9 cellular contexts compared by ENCODE assay signal in the genomic region with DNA sequence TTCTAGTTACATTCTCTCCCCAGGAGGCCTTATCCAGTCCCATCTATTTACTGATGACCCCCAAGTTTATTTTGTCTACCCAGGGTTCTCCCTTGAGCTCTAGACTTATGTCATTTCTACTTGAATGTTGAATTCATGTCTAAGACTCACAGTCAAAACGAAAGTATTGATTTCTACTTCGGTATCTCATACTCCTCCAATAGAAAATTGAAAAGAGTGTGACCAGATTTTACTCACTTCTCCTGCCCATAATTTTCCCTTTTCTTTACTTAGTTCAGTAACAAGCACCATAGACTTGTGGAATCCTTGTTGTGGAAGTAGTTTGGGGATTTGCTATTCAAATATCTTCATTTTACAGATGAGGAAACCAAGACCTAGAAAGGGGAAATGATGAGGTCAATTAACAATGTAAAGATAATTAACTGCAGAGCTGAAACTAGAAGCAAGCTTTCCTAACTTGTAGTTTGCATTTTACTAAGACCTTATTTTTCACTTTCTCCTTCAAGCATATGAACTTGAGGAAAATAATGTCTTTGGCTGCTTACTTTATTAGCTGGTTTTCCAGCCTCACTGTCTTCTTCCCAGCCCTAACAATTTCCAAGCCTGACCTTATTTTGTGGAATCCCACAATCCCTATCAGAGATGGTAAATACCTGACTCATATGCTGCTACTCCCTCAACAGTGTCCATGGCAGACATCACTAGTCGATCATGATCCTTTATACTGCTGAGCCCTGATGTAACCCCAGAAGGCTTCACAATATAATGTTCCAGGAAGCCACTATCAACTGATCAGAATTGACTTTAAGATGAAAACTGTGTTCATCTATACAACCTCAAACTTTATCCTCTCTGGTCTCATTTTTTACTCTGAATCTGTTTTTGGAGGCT.
DNase-seq lines count a peak whose midpoint lies in the region; ATAC-seq lines count a peak whose summit lies in the region.
"Had no signal": no experiment of that assay in that cellular context is flagged by ENCODE, and none has a peak within 500 bp of the region (broad histone marks: within the 10 kb centered on the region; RNA-seq: fewer than 3 reads in every experiment).

No MANE protein-coding gene starts in this region.

- H3K27me3 Mint-ChIP-seq in activated CD4-positive, alpha-beta T cell treated with anti-CD3 and anti-CD28 coated beads for 36 hours, result peaks cover 7% of the 10 kb centered on the region
- H3K27me3 Mint-ChIP-seq in activated CD4-positive, alpha-beta T cell treated with anti-CD3 and anti-CD28 coated beads, Interleukin-2, amount 10 ng/mL, durations not matched to agents 24 days and 14 days, result peaks cover 3% of the 10 kb centered on the region
- no peaks in the 10 kb centered on the region for H3K27me3 Mint-ChIP-seq in stimulated activated naive B cell treated with anti-CD40 and anti-IgM and Interleukin-4, amounts not matched to agents 10 μg/mL and 1 μg/mL and 100 μg/mL, for 72 hours
- H3K27me3 Mint-ChIP-seq in activated CD4-positive, alpha-beta memory T cell treated with anti-CD3 and anti-CD28 coated beads for 36 hours, result peaks cover 5% of the 10 kb centered on the region

- CTCF ChIA-PET in activated CD4-positive, alpha-beta T cell treated with anti-CD3 and anti-CD28 coated beads for 36 hours (lab: Charles Lee), result interaction anchor here (0.6 kb wide), 1 partner anchor 116 kb away, joined by 3 read pairs; no protein-coding TSS in a partner anchor
- CTCF ChIA-PET in activated CD4-positive, alpha-beta memory T cell treated with anti-CD3 and anti-CD28 coated beads for 36 hours (lab: Charles Lee), result no interaction called here

- H3K27ac Mint-ChIP-seq in activated CD4-positive, alpha-beta T cell treated with anti-CD3 and anti-CD28 coated beads for 36 hours, result no peak overlapping the region
- H3K27ac Mint-ChIP-seq in activated CD4-positive, alpha-beta T cell treated with anti-CD3 and anti-CD28 coated beads, Interleukin-2, amount 10 ng/mL, durations not matched to agents 24 days and 14 days, result no peak overlapping the region
- no peak overlapping the region for H3K27ac Mint-ChIP-seq in stimulated activated naive B cell treated with anti-CD40 and anti-IgM and Interleukin-4, amounts not matched to agents 10 μg/mL and 1 μg/mL and 100 μg/mL, for 72 hours
- no peak overlapping the region for H3K27ac Mint-ChIP-seq in activated CD4-positive, alpha-beta memory T cell treated with anti-CD3 and anti-CD28 coated beads for 36 hours

- no peak for DNase-seq in activated CD4-positive, alpha-beta T cell treated with anti-CD3 and anti-CD28 coated beads for 36 hours
- no peak for DNase-seq in activated CD4-positive, alpha-beta T cell treated with anti-CD3 and anti-CD28 coated beads, Interleukin-2, amount 10 ng/mL, durations not matched to agents 24 days and 14 days
- DNase-seq in stimulated activated naive B cell treated with anti-CD40 and anti-IgM and Interleukin-4, amounts not matched to agents 10 μg/mL and 1 μg/mL and 100 μg/mL, for 72 hours, result no peak
- no peak for DNase-seq in activated CD4-positive, alpha-beta memory T cell treated with anti-CD3 and anti-CD28 coated beads for 36 hours
- no peak for DNase-seq in activated CD4-positive, CD25-positive, alpha-beta regulatory T cell treated with anti-CD3 and anti-CD28 coated beads, Interleukin-2, amount 50 U/mL, for 72 hours
- DNase-seq in H4 (ENCODE audit: low spot score), result no peak
- DNase-seq: SW 1271 had no signal

- ATAC-seq in activated CD4-positive, alpha-beta T cell treated with anti-CD3 and anti-CD28 coated beads for 36 hours, result peak; percentile 51
- ATAC-seq in HG02610 (IDR thresholded peaks at IDR 0.05; ENCODE audit: unreplicated experiment) (peak; percentile 83), HG03442 (IDR thresholded peaks at IDR 0.05; ENCODE audit: unreplicated experiment) (peak; percentile 92)
- ATAC-seq in stimulated activated naive B cell treated with anti-CD40 and anti-IgM and Interleukin-4, amounts not matched to agents 10 μg/mL and 1 μg/mL and 100 μg/mL, for 72 hours (replicated peaks), result peak; percentile 74 to 81

- intact Hi-C loops in activated CD4-positive, alpha-beta T cell treated with anti-CD3 and anti-CD28 coated beads for 36 hours (cut with DNase I, micrococcal nuclease), result loop anchor here in 1 of 2 experiments (10.0 kb wide), 1 partner anchor 61 kb away; no protein-coding TSS in a partner anchor
- intact Hi-C loops in activated CD4-positive, alpha-beta T cell treated with anti-CD3 and anti-CD28 coated beads, Interleukin-2, amount 10 ng/mL, durations not matched to agents 24 days and 14 days (cut with micrococcal nuclease), result no loop called here
- intact Hi-C loops in activated CD4-positive, alpha-beta memory T cell treated with anti-CD3 and anti-CD28 coated beads for 36 hours (cut with micrococcal nuclease), result no loop called here

- H3K36me3 Mint-ChIP-seq in activated CD4-positive, alpha-beta T cell treated with anti-CD3 and anti-CD28 coated beads for 36 hours (ENCODE audit: low read depth), result no peaks in the 10 kb centered on the region
- H3K36me3 Mint-ChIP-seq in activated CD4-positive, alpha-beta T cell treated with anti-CD3 and anti-CD28 coated beads, Interleukin-2, amount 10 ng/mL, durations not matched to agents 24 days and 14 days (ENCODE audit: low read depth), result no peaks in the 10 kb centered on the region
- H3K36me3 Mint-ChIP-seq in stimulated activated naive B cell treated with anti-CD40 and anti-IgM and Interleukin-4, amounts not matched to agents 10 μg/mL and 1 μg/mL and 100 μg/mL, for 72 hours, result peaks cover 0 to 2% of the 10 kb centered on the region in 2 donors
- H3K36me3 Mint-ChIP-seq in activated CD4-positive, alpha-beta memory T cell treated with anti-CD3 and anti-CD28 coated beads for 36 hours, result no peaks in the 10 kb centered on the region

- no peak overlapping the region for H3K4me3 Mint-ChIP-seq in activated CD4-positive, alpha-beta T cell treated with anti-CD3 and anti-CD28 coated beads for 36 hours
- no peak overlapping the region for H3K4me3 Mint-ChIP-seq in activated CD4-positive, alpha-beta T cell treated with anti-CD3 and anti-CD28 coated beads, Interleukin-2, amount 10 ng/mL, durations not matched to agents 24 days and 14 days
- no peak overlapping the region for H3K4me3 Mint-ChIP-seq in stimulated activated naive B cell treated with anti-CD40 and anti-IgM and Interleukin-4, amounts not matched to agents 10 μg/mL and 1 μg/mL and 100 μg/mL, for 72 hours
- H3K4me3 Mint-ChIP-seq in activated CD4-positive, alpha-beta memory T cell treated with anti-CD3 and anti-CD28 coated beads for 36 hours, result no peak overlapping the region

- H3K9me3 Mint-ChIP-seq in activated CD4-positive, alpha-beta T cell treated with anti-CD3 and anti-CD28 coated beads for 36 hours (ENCODE audit: low read depth), result no peaks in the 10 kb centered on the region
- H3K9me3 Mint-ChIP-seq in activated CD4-positive, alpha-beta T cell treated with anti-CD3 and anti-CD28 coated beads, Interleukin-2, amount 10 ng/mL, durations not matched to agents 24 days and 14 days, result peaks cover 5% of the 10 kb centered on the region
- peaks cover 5% of the 10 kb centered on the region in 2 donors for H3K9me3 Mint-ChIP-seq in stimulated activated naive B cell treated with anti-CD40 and anti-IgM and Interleukin-4, amounts not matched to agents 10 μg/mL and 1 μg/mL and 100 μg/mL, for 72 hours
- H3K9me3 Mint-ChIP-seq in activated CD4-positive, alpha-beta memory T cell treated with anti-CD3 and anti-CD28 coated beads for 36 hours, result peaks cover 2% of the 10 kb centered on the region

- POLR2A ChIA-PET in activated CD4-positive, alpha-beta T cell treated with anti-CD3 and anti-CD28 coated beads for 36 hours (lab: Charles Lee), result no interaction called here
- POLR2A ChIA-PET in activated CD4-positive, alpha-beta memory T cell treated with anti-CD3 and anti-CD28 coated beads for 36 hours (lab: Charles Lee), result no interaction called here

- peaks cover 9% of the 10 kb centered on the region for H3K4me1 Mint-ChIP-seq in activated CD4-positive, alpha-beta T cell treated with anti-CD3 and anti-CD28 coated beads for 36 hours
- no peaks in the 10 kb centered on the region for H3K4me1 Mint-ChIP-seq in activated CD4-positive, alpha-beta T cell treated with anti-CD3 and anti-CD28 coated beads, Interleukin-2, amount 10 ng/mL, durations not matched to agents 24 days and 14 days
- peaks cover 9 to 13% of the 10 kb centered on the region in 2 donors for H3K4me1 Mint-ChIP-seq in stimulated activated naive B cell treated with anti-CD40 and anti-IgM and Interleukin-4, amounts not matched to agents 10 μg/mL and 1 μg/mL and 100 μg/mL, for 72 hours
- H3K4me1 Mint-ChIP-seq in activated CD4-positive, alpha-beta memory T cell treated with anti-CD3 and anti-CD28 coated beads for 36 hours (ENCODE audit: low read depth), result peaks cover 13% of the 10 kb centered on the region
